ENCODE assay signal across 8 cellular contexts in the genomic region with DNA sequence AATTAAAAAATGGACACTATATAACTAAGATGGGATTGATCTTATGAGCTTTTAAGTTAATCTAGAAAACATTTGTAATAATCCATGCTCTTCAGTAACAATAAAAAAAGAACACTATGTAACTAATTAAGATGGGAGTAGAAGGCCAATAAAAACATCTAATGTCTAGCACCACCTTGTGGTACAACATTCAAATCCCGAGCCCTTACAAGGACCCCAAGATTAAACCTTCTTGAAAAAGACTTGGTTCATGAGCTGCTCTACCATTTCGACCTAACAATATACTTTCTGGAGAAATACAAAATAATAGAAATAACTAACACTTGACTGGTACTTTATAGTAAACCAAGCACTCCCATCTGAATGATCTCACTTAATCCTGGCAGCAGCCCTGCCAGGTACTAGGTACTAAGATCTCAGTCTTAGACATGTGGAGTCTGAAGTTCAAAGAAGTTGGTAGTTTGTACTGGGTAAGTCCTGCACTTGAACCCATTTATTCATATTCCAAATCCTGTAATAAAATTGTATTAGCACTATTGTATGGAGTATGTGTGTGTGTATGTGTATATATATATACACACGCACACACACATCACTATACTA. TPM values are rescaled to one million over a fixed set of nuclear protein-coding genes. Genes with fewer than 3 reads are reported as not detected.
A peak's percentile ranks its signal among the peaks of the same experiment; 100 is the strongest.
DNase-seq lines count a peak whose midpoint lies in the region; ATAC-seq and TF ChIP-seq lines count a peak whose summit lies in the region.

No MANE protein-coding gene starts in this region.

- no peaks in the 10 kb centered on the region for H3K9me3 ChIP-seq in mucosa of descending colon

- H3K4me3 ChIP-seq in epithelial cell of esophagus (ENCODE audit: low read length) (no peak overlapping the region), mucosa of descending colon (no peak overlapping the region)

- in situ Hi-C loops in ACHN (cut with HindIII; ENCODE audit: low pct_ligation_motif_present, low pct_unique_long_range_greater_than_20kb, low sequenced_read_pairs), result no loop called here

- POLR2A ChIA-PET in RWPE1 (lab: Yijun Ruan, JAX; ENCODE audit: low non-redundant PET), result no interaction called here

- no peaks in the 10 kb centered on the region for H3K4me1 ChIP-seq in mucosa of descending colon (ENCODE audit: low read depth)

- intact Hi-C loops in mucosa of descending colon (cut with DNase I, micrococcal nuclease), result loop anchor here in 1 of 2 donors (5.0 kb wide), 1 partner anchor 138 kb away; no protein-coding TSS in a partner anchor

- TF ChIP-seq CTCF in GM10266 (IDR thresholded peaks at IDR 0.05; ENCODE audit: control insufficient read depth, insufficient read depth, low read depth, missing control alignments) (peak; percentile 65), RWPE1 (conservative IDR thresholded peaks at IDR 0.05; ENCODE audit: low read depth) (peak; percentile 51), epithelial cell of esophagus (IDR thresholded peaks at IDR 0.05; ENCODE audit: insufficient read depth, low read depth, low read length, missing control alignments) (peak; percentile 59), mucosa of descending colon (IDR thresholded peaks at IDR 0.05) (peak; percentile 48)

- DNase-seq in ACHN (peak; percentile 57), GM10266 (ENCODE audit: extremely low spot score) (peak; percentile 57), KG1 (lab: John Stamatoyannopoulos, UW) (peak; percentile 47), RWPE1 (ENCODE audit: low spot score) (peak; percentile 32), epithelial cell of esophagus (ENCODE audit: low read depth) (peak; percentile 67), mucosa of descending colon (peak in 1 of 3 donors; percentile 50), NCI-H2107 (lab: John Stamatoyannopoulos, UW) (no peak), NCI-H774 (lab: John Stamatoyannopoulos, UW) (no peak)

- CTCF ChIA-PET in RWPE1 (lab: Yijun Ruan, JAX), result interaction anchor here (0.6 to 1.8 kb wide), 5 partner anchors 31 to 145 kb away, joined by 3 to 9 read pairs (median 3); no protein-coding TSS in a partner anchor

- H3K27ac ChIP-seq in RWPE1, result no peak overlapping the region

- ATAC-seq in mucosa of descending colon, result peak; percentile 66

- no peaks in the 10 kb centered on the region for H3K36me3 ChIP-seq in mucosa of descending colon (ENCODE audit: low read depth)

RNA-seq across cellular contexts. Expression of a gene that starts 21.8 kb away (rescaled TPM):
- 10 to 100 TPM; 10.1 to 13.7 (median 10.1) TPM for total RNA-seq in mucosa of descending colon

RNA-seq across cellular contexts. Expression of a gene that starts 21.8 kb away (rescaled TPM):
- 10 to 100 TPM; 15.6 to 23.4 (median 21.3) TPM for total RNA-seq in mucosa of descending colon

Comparison
In these comparisons a context has a peak if more than half of its experiments do, and no peak if none do; other contexts are left out.
1. DNase-seq: peak in ACHN (single experiment), GM10266 (single experiment), KG1 (single experiment), RWPE1 (single experiment) and epithelial cell of esophagus (single experiment); none in NCI-H2107 (single experiment) and NCI-H774 (single experiment).
2. Peak in every context shown above with its lines, with median percentiles within 50 percentile points of each other: CTCF ChIP-seq.